In the genomic region with DNA sequence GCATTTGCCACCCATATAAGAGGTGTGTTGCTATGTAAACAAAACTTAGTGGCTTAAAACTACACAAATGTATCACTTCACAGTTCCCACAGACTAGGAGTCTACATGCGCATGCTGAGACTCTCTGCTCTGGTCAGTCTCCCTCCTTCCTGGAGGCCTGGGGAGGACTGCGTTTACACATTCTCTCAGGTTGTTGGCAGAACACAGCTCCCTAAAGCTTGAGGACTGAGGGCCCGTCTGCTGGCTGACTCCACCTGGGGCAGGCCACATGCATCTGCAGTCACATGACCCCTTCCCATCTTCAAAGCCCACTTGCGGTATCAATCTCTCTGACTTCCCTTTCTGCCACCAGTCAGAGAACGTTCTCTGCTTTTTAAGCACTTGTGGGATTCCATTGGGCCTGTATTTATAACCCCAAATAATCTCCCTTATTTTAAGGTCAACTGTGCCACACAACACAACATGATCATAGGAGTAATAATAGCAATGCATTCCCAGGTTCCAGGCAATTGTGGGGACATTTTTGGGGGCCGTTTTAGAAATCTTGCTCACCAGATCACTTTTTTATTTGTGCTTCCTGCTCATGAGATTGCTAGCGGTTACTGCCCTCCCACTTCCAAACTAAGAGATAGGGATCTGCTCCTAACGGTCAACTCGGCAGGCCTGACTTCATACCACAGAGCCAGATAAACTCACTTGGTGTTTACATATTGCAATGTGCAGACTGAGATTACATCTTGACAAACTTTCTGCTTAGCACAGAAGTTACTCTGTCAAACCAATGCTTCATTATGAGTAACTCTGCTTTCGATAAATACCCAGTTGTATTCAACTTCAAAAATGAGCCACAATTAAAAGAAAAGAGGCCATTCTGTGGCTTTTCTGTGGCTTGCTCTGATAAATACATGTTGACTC, we compare ENCODE assay signal across 8 cellular contexts.
A peak's percentile ranks its signal among the peaks of the same experiment; 100 is the strongest.
DNase-seq lines count a peak whose midpoint lies in the region; ATAC-seq and TF ChIP-seq lines count a peak whose summit lies in the region.

No MANE protein-coding gene starts in this region.

- no peak for TF ChIP-seq CTCF in HEK293 (tag by site-specific recombination; IDR thresholded peaks at IDR 0.05)
- TF ChIP-seq CTCF in RWPE1 (conservative IDR thresholded peaks at IDR 0.05; ENCODE audit: low read depth) = no peak

- H3K27ac ChIP-seq in HEK293 (ENCODE audit: extremely low read depth, low read depth, low read length) = no peak overlapping the region
- peak overlapping the region; percentile 69 for H3K27ac ChIP-seq in cingulate gyrus (ENCODE audit: low read depth, low read length)
- H3K27ac ChIP-seq in RWPE1 = no peak overlapping the region

- no peak overlapping the region for H3K4me3 ChIP-seq in HEK293 (ENCODE audit: low read depth, low read length)

- no peaks in the 10 kb centered on the region for H3K36me3 ChIP-seq in HEK293 (ENCODE audit: control insufficient read depth in 2 of 2, insufficient read depth in 1 of 2, low read length in 2 of 2)

- peak overlapping the region; percentile 13 to 80 (median 58) for H3K4me3 Mint-ChIP-seq in naive thymus-derived CD8-positive, alpha-beta T cell

- ATAC-seq in naive thymus-derived CD8-positive, alpha-beta T cell = peak; percentile 98 to 99
- no peak for ATAC-seq in GM18870 (IDR thresholded peaks at IDR 0.05; ENCODE audit: unreplicated experiment)

- POLR2A ChIA-PET in HEK293 (lab: Yijun Ruan, JAX) = no interaction called here
- POLR2A ChIA-PET in naive thymus-derived CD8-positive, alpha-beta T cell (lab: Charles Lee) = interaction anchor here (1.0 to 1.3 kb wide), 2 partner anchors 8 to 50 kb away, joined by 3 to 4 read pairs; no protein-coding TSS in a partner anchor
- POLR2A ChIA-PET in RWPE1 (lab: Yijun Ruan, JAX; ENCODE audit: low non-redundant PET) = no interaction called here

- H3K4me1 ChIP-seq in HEK293 (ENCODE audit: control insufficient read depth, insufficient read depth, low read length) = no peaks in the 10 kb centered on the region

- H3K4me1 Mint-ChIP-seq in naive thymus-derived CD8-positive, alpha-beta T cell = peaks cover 28 to 61% (median 53%) of the 10 kb centered on the region in 4 donors

- no peaks in the 10 kb centered on the region for H3K9me3 ChIP-seq in HEK293 (ENCODE audit: control insufficient read depth, insufficient read depth, low read depth, low read length)

- CTCF ChIA-PET in HEK293 (lab: Yijun Ruan, JAX) (no interaction called here), RWPE1 (lab: Yijun Ruan, JAX) (interaction anchor here (0.7 kb wide), 1 partner anchor 25 kb away, joined by 3 read pairs; no protein-coding TSS in a partner anchor)

- DNase-seq in UCSD-AML1 (lab: John Stamatoyannopoulos, UW; ENCODE audit: unreplicated experiment) = peak; percentile 38
- DNase-seq in naive thymus-derived CD8-positive, alpha-beta T cell = peak; percentile 40 to 87 (median 68)
- no peak for DNase-seq in D341Med (ENCODE audit: low spot score)
- DNase-seq in GM19240 (ENCODE audit: insufficient read length, low spot score) = no peak
- no peak for DNase-seq in RWPE1 (ENCODE audit: low spot score)

- H3K27me3 Mint-ChIP-seq in naive thymus-derived CD8-positive, alpha-beta T cell = no peaks in the 10 kb centered on the region

- H3K36me3 Mint-ChIP-seq in naive thymus-derived CD8-positive, alpha-beta T cell = no peaks in the 10 kb centered on the region

- peaks cover 0 to 2% (median 0%) of the 10 kb centered on the region in 9 donors for H3K9me3 Mint-ChIP-seq in naive thymus-derived CD8-positive, alpha-beta T cell

- H3K27ac Mint-ChIP-seq in naive thymus-derived CD8-positive, alpha-beta T cell = peak overlapping the region; percentile 83 to 96 (median 92)

TF ChIP-seq in HEK293, 187 proteins besides CTCF, POLR2A, EP300 and RAD21:
- TF ChIP-seq ZNF521 (tag by site-specific recombination; IDR thresholded peaks at IDR 0.05) (no peak), SETDB1 (IDR thresholded peaks at IDR 0.05; ENCODE audit: insufficient read length, low read length) (peak; percentile 57)
TF ChIP-seq in HEK293: peak in this region for 1.

Comparison
In these comparisons a context has a peak if more than half of its experiments do, and no peak if none do; other contexts are left out.
1. DNase-seq: peak in UCSD-AML1 (single experiment) and naive thymus-derived CD8-positive, alpha-beta T cell (10 of 10); none in D341Med (single experiment), GM19240 (single experiment) and RWPE1 (single experiment).